9 cellular contexts compared by ENCODE assay signal in genomic region chr15:43133429-43134156, GRCh38. TPM values are rescaled to one million over a fixed set of nuclear protein-coding genes. Genes with fewer than 3 reads are reported as not detected.
A peak's percentile ranks its signal among the peaks of the same experiment; 100 is the strongest.
DNase-seq lines count a peak whose midpoint lies in the region; ATAC-seq and TF ChIP-seq lines count a peak whose summit lies in the region.
"Had no signal": no experiment of that assay in that cellular context is flagged by ENCODE, and none has a peak within 500 bp of the region (broad histone marks: within the 10 kb centered on the region; RNA-seq: fewer than 3 reads in every experiment).

Gene TMEM62, plus strand, starts transcription at chr15:43133586. Its CDS starts 217 bp downstream, at chr15:43133803.

- peak within 1 kb of the TSS; percentile 69 for H3K4me3 ChIP-seq in AG04449 (ENCODE audit: low read depth, low read length)
- H3K4me3 ChIP-seq in choroid plexus epithelial cell (ENCODE audit: low read depth, low read length), result peak within 1 kb of the TSS; percentile 77
- H3K4me3 ChIP-seq: SK-N-MC had no signal

- CTCF ChIA-PET in AG04449 (lab: Yijun Ruan, JAX), result no interaction called here
- CTCF ChIA-PET in activated CD4-positive, alpha-beta T cell treated with anti-CD3 and anti-CD28 coated beads for 36 hours (lab: Charles Lee), result no interaction called here

- peak within 1 kb of the TSS; percentile 84 for H3K27ac Mint-ChIP-seq in activated CD4-positive, alpha-beta T cell treated with anti-CD3 and anti-CD28 coated beads for 36 hours

- intact Hi-C loops in activated CD4-positive, alpha-beta T cell treated with anti-CD3 and anti-CD28 coated beads for 36 hours (cut with DNase I, micrococcal nuclease), result loop anchor here in 1 of 2 experiments (1.0 kb wide), 3 partner anchors 10 to 52 kb away; partner anchors contain the start of genes CCNDBP1 and UBR1

- ATAC-seq in HG03045 (IDR thresholded peaks at IDR 0.05; ENCODE audit: unreplicated experiment), result peak; percentile 89
- ATAC-seq in activated CD4-positive, alpha-beta T cell treated with anti-CD3 and anti-CD28 coated beads for 36 hours, result peak; percentile 80

- POLR2A ChIA-PET in AG04449 (lab: Yijun Ruan, JAX), result no interaction called here
- POLR2A ChIA-PET in activated CD4-positive, alpha-beta T cell treated with anti-CD3 and anti-CD28 coated beads for 36 hours (lab: Charles Lee), result no interaction called here

- H3K4me1 Mint-ChIP-seq in activated CD4-positive, alpha-beta T cell treated with anti-CD3 and anti-CD28 coated beads for 36 hours, result peaks cover 18% of the 10 kb centered on the region

- peaks cover 3% of the 10 kb centered on the region for H3K9me3 Mint-ChIP-seq in activated CD4-positive, alpha-beta T cell treated with anti-CD3 and anti-CD28 coated beads for 36 hours (ENCODE audit: low read depth)

- H3K27me3 Mint-ChIP-seq in activated CD4-positive, alpha-beta T cell treated with anti-CD3 and anti-CD28 coated beads for 36 hours, result no peaks in the 10 kb centered on the region

- DNase-seq in AG04449 (ENCODE audit: low read depth, low spot score) (no peak), NCI-H446 treated with DMSO at 0.1 percent for 48 hours (lab: John Stamatoyannopoulos, UW) (peak; percentile 8), choroid plexus epithelial cell (ENCODE audit: low read depth) (peak; percentile 28), kidney glomerular epithelial cell (lab: John Stamatoyannopoulos, UW) (peak; percentile 67)
- DNase-seq in activated CD4-positive, alpha-beta T cell treated with anti-CD3 and anti-CD28 coated beads for 36 hours, result peak; percentile 82
- DNase-seq in stimulated activated CD4-positive, alpha-beta T cell treated with anti-CD3 and anti-CD28 coated beads, Interleukin-15, amount 100 ng/mL, for 48 hours (ENCODE audit: low read depth in 2 of 2), result peak; percentile 39 to 43

- no peak for TF ChIP-seq CTCF in AG04449 (IDR thresholded peaks at IDR 0.05; ENCODE audit: insufficient read depth, low read length, missing control alignments)
- TF ChIP-seq CTCF in choroid plexus epithelial cell (conservative IDR thresholded peaks at IDR 0.05; ENCODE audit: low read depth, low read length), result no peak

- H3K4me3 Mint-ChIP-seq in activated CD4-positive, alpha-beta T cell treated with anti-CD3 and anti-CD28 coated beads for 36 hours, result peak within 1 kb of the TSS; percentile 79

- peak; percentile 97 for TF ChIP-seq POLR2A in GM18526 (IDR thresholded peaks at IDR 0.05; ENCODE audit: extremely low read depth, insufficient read length)

- H3K36me3 Mint-ChIP-seq in activated CD4-positive, alpha-beta T cell treated with anti-CD3 and anti-CD28 coated beads for 36 hours (ENCODE audit: low read depth), result peaks cover 18% of the 10 kb centered on the region

RNA-seq across cellular contexts. Expression of gene TMEM62, which starts in this region (rescaled TPM):
- total RNA-seq in activated CD4-positive, alpha-beta T cell treated with anti-CD3 and anti-CD28 coated beads for 36 hours, result 10 to 100 TPM; 10.9 to 12.9 TPM
